Comparison of ENCODE assay signal across 9 cellular contexts in genomic region chr1:237562247-237562823, GRCh38.
DNase-seq lines count a peak whose midpoint lies in the region; ATAC-seq, FAIRE-seq and TF ChIP-seq lines count a peak whose summit lies in the region.
"Had no signal": no experiment of that assay in that cellular context is flagged by ENCODE, and none has a peak within 500 bp of the region (broad histone marks: within the 10 kb centered on the region; RNA-seq: fewer than 3 reads in every experiment).

No MANE protein-coding gene starts in this region.

- H3K27ac Mint-ChIP-seq in T-helper 17 cell, result no peak overlapping the region
- H3K27ac Mint-ChIP-seq: T-cell had no signal

- peaks cover 8% of the 10 kb centered on the region for H3K4me1 Mint-ChIP-seq in T-helper 17 cell
- H3K4me1 Mint-ChIP-seq: T-cell had no signal

- peaks cover 2% of the 10 kb centered on the region for H3K36me3 Mint-ChIP-seq in T-helper 17 cell (ENCODE audit: low read depth)
- H3K36me3 Mint-ChIP-seq: T-cell had no signal

- DNase-seq in BE2C (peak; percentile 21), GM18507 (ENCODE audit: extremely low spot score, insufficient read length, low read depth) (peak; percentile 22), NCI-H146 (lab: John Stamatoyannopoulos, UW) (peak; percentile 50), T-helper 17 cell (no peak), fibroblast of the conjunctiva (ENCODE audit: low read depth) (peak; percentile 35), retinal pigment epithelial cell (ENCODE audit: low read depth) (peak; percentile 45)
- DNase-seq in stimulated activated CD4-positive, alpha-beta T cell treated with anti-CD3 and anti-CD28 coated beads, Interleukin-2, amount 100 ng/mL, for 48 hours, result no peak

- no peaks in the 10 kb centered on the region for H3K9me3 ChIP-seq in BE2C
- no peaks in the 10 kb centered on the region for H3K9me3 ChIP-seq in T-helper 17 cell (ENCODE audit: control insufficient read depth, low read length, poor library complexity, severe bottlenecking)

- TF ChIP-seq CTCF in BE2C (IDR thresholded peaks at IDR 0.05; ENCODE audit: low read depth, low read length) (peak; percentile 57), retinal pigment epithelial cell (conservative IDR thresholded peaks at IDR 0.05; ENCODE audit: low read depth, low read length) (peak; percentile 60)

- H3K4me3 ChIP-seq in BE2C (ENCODE audit: low read depth, low read length), result no peak overlapping the region
- no peak overlapping the region for H3K4me3 ChIP-seq in retinal pigment epithelial cell (ENCODE audit: low read length)

- H3K27me3 Mint-ChIP-seq in T-helper 17 cell, result peaks cover 36% of the 10 kb centered on the region

- no peaks in the 10 kb centered on the region for H3K4me1 ChIP-seq in BE2C

- H3K4me3 Mint-ChIP-seq in T-helper 17 cell, result no peak overlapping the region
- H3K4me3 Mint-ChIP-seq: T-cell had no signal

- no peaks in the 10 kb centered on the region for H3K36me3 ChIP-seq in BE2C

- no peaks in the 10 kb centered on the region for H3K27me3 ChIP-seq in BE2C

- ATAC-seq in HG02970 (IDR thresholded peaks at IDR 0.05; ENCODE audit: low FRiP score, unreplicated experiment) (peak; percentile 61), T-helper 17 cell (peak; percentile 55)
- ATAC-seq: T-cell had no signal

- FAIRE-seq in GM18507 (lab: Jason Lieb, UNC), result no peak

Comparison
In these comparisons a context has a peak if more than half of its experiments do, and no peak if none do; other contexts are left out.
1. DNase-seq: peak in BE2C (single experiment), GM18507 (single experiment), NCI-H146 (single experiment), fibroblast of the conjunctiva (single experiment) and retinal pigment epithelial cell (single experiment); none in T-helper 17 cell (0 of 3) and stimulated activated CD4-positive, alpha-beta T cell treated with anti-CD3 and anti-CD28 coated beads, Interleukin-2, amount 100 ng/mL, for 48 hours (0 of 2).